Comparison of ENCODE assay signal across 10 cellular contexts in genomic region chr1:54464031-54464476, GRCh38. TPM values are rescaled to one million over a fixed set of nuclear protein-coding genes. Genes with fewer than 3 reads are reported as not detected.
DNase-seq lines count a peak whose midpoint lies in the region; TF ChIP-seq lines count a peak whose summit lies in the region.
"Had no signal": no experiment of that assay in that cellular context is flagged by ENCODE, and none has a peak within 500 bp of the region (broad histone marks: within the 10 kb centered on the region; RNA-seq: fewer than 3 reads in every experiment).

No MANE protein-coding gene starts in this region.

- peak overlapping the region; percentile 85 for H3K27ac Mint-ChIP-seq in activated T-helper 1 cell treated with anti-CD3 and anti-CD28 coated beads, Interleukin-12 subunit alpha, Interleukin-12 subunit beta, Interleukin-2, Interleukin-4 antibody, amounts not matched to agents 30 ng/mL and 10 ng/mL and 1 ng/mL, durations not matched to agents 14 hours and 24 hours and 36 hours

- H3K9me3 ChIP-seq in BLaER1 treated with 17β-estradiol and CSF1 and Interleukin-3, amounts not matched to agents 10 nM and 100 nM (replicated peaks in 1 of 11), result peaks cover 0 to 12% (median 7%) of the 10 kb centered on the region in 11 experiments; a peak in 11 of 22 replicates

- no peak overlapping the region for H4K8ac ChIP-seq in mesendoderm (ENCODE audit: low read depth, low read length)

- no CpG with 5 or more reads among the region's 7 CpGs for WGBS in mesendoderm (ENCODE audit: extremely low coverage, insufficient coverage, low lambda C conversion rate)

- H3K9me3 Mint-ChIP-seq in activated T-helper 1 cell treated with anti-CD3 and anti-CD28 coated beads, Interleukin-12 subunit alpha, Interleukin-12 subunit beta, Interleukin-2, Interleukin-4 antibody, amounts not matched to agents 30 ng/mL and 10 ng/mL and 1 ng/mL, durations not matched to agents 14 hours and 24 hours and 36 hours, result no peaks in the 10 kb centered on the region

- peak overlapping the region in 2 of 10 experiments; percentile 6 to 36; a peak in 2 of 20 replicates for H3K4me3 ChIP-seq in BLaER1 treated with 17β-estradiol and CSF1 and Interleukin-3, amounts not matched to agents 10 nM and 100 nM
- no peak overlapping the region for H3K4me3 ChIP-seq in mesendoderm (ENCODE audit: low read length)

- H4K20me1 ChIP-seq in BLaER1 treated with 17β-estradiol and CSF1 and Interleukin-3, amounts not matched to agents 10 nM and 100 nM, result no peaks in the 10 kb centered on the region

- H4K5ac ChIP-seq in mesendoderm (ENCODE audit: low read length), result no peak overlapping the region

- H3K18ac ChIP-seq in mesendoderm (ENCODE audit: low read length), result peak overlapping the region; percentile 75

- H3K4ac ChIP-seq in mesendoderm (ENCODE audit: low read depth, low read length), result peak overlapping the region; percentile 95

- H3K27me3 Mint-ChIP-seq in activated T-helper 1 cell treated with anti-CD3 and anti-CD28 coated beads, Interleukin-12 subunit alpha, Interleukin-12 subunit beta, Interleukin-2, Interleukin-4 antibody, amounts not matched to agents 30 ng/mL and 10 ng/mL and 1 ng/mL, durations not matched to agents 14 hours and 24 hours and 36 hours (ENCODE audit: insufficient read depth), result no peaks in the 10 kb centered on the region

- no peak overlapping the region for H2BK15ac ChIP-seq in mesendoderm (replicated peaks; ENCODE audit: low read depth)

- H3K4me1 ChIP-seq in BLaER1 treated with 17β-estradiol and CSF1 and Interleukin-3, amounts not matched to agents 10 nM and 100 nM, result peaks cover 66 to 76% (median 68%) of the 10 kb centered on the region in 10 experiments
- peaks cover 30% of the 10 kb centered on the region for H3K4me1 ChIP-seq in mesendoderm (ENCODE audit: control insufficient read depth, low read depth, low read length)

- no peaks in the 10 kb centered on the region for H3K79me2 ChIP-seq in mesendoderm (ENCODE audit: control insufficient read depth, insufficient read depth, low read length)

- H3K56ac ChIP-seq in mesendoderm (ENCODE audit: low read length), result peak overlapping the region; percentile 57

- intact Hi-C loops in activated T-helper 1 cell treated with anti-CD3 and anti-CD28 coated beads, Interleukin-12 subunit alpha, Interleukin-12 subunit beta, Interleukin-2, Interleukin-4 antibody, amounts not matched to agents 30 ng/mL and 10 ng/mL and 1 ng/mL, durations not matched to agents 14 hours and 24 hours and 36 hours (cut with micrococcal nuclease), result loop anchor here (1.0 to 2.0 kb wide), 2 partner anchors 24 to 55 kb away; no protein-coding TSS in a partner anchor

- H3K27ac ChIP-seq in BLaER1 treated with 17β-estradiol and CSF1 and Interleukin-3, amounts not matched to agents 10 nM and 100 nM, result peak overlapping the region; percentile 54 to 90 (median 73); a peak in 21 of 22 replicates
- H3K27ac ChIP-seq in mesendoderm (ENCODE audit: low read depth, low read length), result no peak overlapping the region
- no peak overlapping the region for H3K27ac ChIP-seq in substantia nigra (ENCODE audit: low read depth, low read length, poor library complexity, severe bottlenecking)
- H3K27ac ChIP-seq: C4-2B had no signal

- no peaks in the 10 kb centered on the region for H3K79me1 ChIP-seq in mesendoderm (ENCODE audit: low read length)

- H3K36me3 ChIP-seq in BLaER1 treated with 17β-estradiol and CSF1 and Interleukin-3, amounts not matched to agents 10 nM and 100 nM, result no peaks in the 10 kb centered on the region
- H3K36me3 ChIP-seq in mesendoderm (ENCODE audit: control insufficient read depth, insufficient read depth, low read length), result no peaks in the 10 kb centered on the region

- peak overlapping the region; percentile 81 to 95 (median 89) for H3K4me2 ChIP-seq in BLaER1 treated with 17β-estradiol and CSF1 and Interleukin-3, amounts not matched to agents 10 nM and 100 nM
- H3K4me2 ChIP-seq in mesendoderm (ENCODE audit: low read length), result no peak overlapping the region

- H3K27me3 ChIP-seq in BLaER1 treated with 17β-estradiol and CSF1 and Interleukin-3, amounts not matched to agents 10 nM and 100 nM, result no peaks in the 10 kb centered on the region
- no peaks in the 10 kb centered on the region for H3K27me3 ChIP-seq in mesendoderm (ENCODE audit: insufficient read depth, low read length, poor library complexity)

- peaks cover 2% of the 10 kb centered on the region for H3K36me3 Mint-ChIP-seq in activated T-helper 1 cell treated with anti-CD3 and anti-CD28 coated beads, Interleukin-12 subunit alpha, Interleukin-12 subunit beta, Interleukin-2, Interleukin-4 antibody, amounts not matched to agents 30 ng/mL and 10 ng/mL and 1 ng/mL, durations not matched to agents 14 hours and 24 hours and 36 hours (ENCODE audit: low read depth)

- TF ChIP-seq CTCF in GM20000 (IDR thresholded peaks at IDR 0.05; ENCODE audit: extremely low read depth, missing control alignments), result no peak

- peak overlapping the region; percentile 21 for H2BK120ac ChIP-seq in mesendoderm (ENCODE audit: low read depth, low read length)

- H3K4me3 Mint-ChIP-seq in activated T-helper 1 cell treated with anti-CD3 and anti-CD28 coated beads, Interleukin-12 subunit alpha, Interleukin-12 subunit beta, Interleukin-2, Interleukin-4 antibody, amounts not matched to agents 30 ng/mL and 10 ng/mL and 1 ng/mL, durations not matched to agents 14 hours and 24 hours and 36 hours, result peak overlapping the region; percentile 33

- H2BK5ac ChIP-seq in mesendoderm (ENCODE audit: low read length), result peak overlapping the region; percentile 38

- H3K4me1 Mint-ChIP-seq in activated T-helper 1 cell treated with anti-CD3 and anti-CD28 coated beads, Interleukin-12 subunit alpha, Interleukin-12 subunit beta, Interleukin-2, Interleukin-4 antibody, amounts not matched to agents 30 ng/mL and 10 ng/mL and 1 ng/mL, durations not matched to agents 14 hours and 24 hours and 36 hours (ENCODE audit: low read depth), result peaks cover 40% of the 10 kb centered on the region

- no peak overlapping the region for H3K23ac ChIP-seq in mesendoderm (ENCODE audit: low read length)

- peak overlapping the region in 7 of 11 experiments; percentile 12 to 73 (median 64); a peak in 12 of 22 replicates for H3K9ac ChIP-seq in BLaER1 treated with 17β-estradiol and CSF1 and Interleukin-3, amounts not matched to agents 10 nM and 100 nM
- peak overlapping the region; percentile 13 for H3K9ac ChIP-seq in mesendoderm (ENCODE audit: low read length)

- peak overlapping the region; percentile 3 for H2AK5ac ChIP-seq in mesendoderm (ENCODE audit: low read length)

- DNase-seq in GM20000 (ENCODE audit: low spot score), result peak; percentile 25
- no peak for DNase-seq in activated T-helper 1 cell treated with anti-CD3 and anti-CD28 coated beads, Interleukin-12 subunit alpha, Interleukin-12 subunit beta, Interleukin-2, Interleukin-4 antibody, amounts not matched to agents 30 ng/mL and 10 ng/mL and 1 ng/mL, durations not matched to agents 14 hours and 24 hours and 36 hours (ENCODE audit: low spot score)
- no peak for DNase-seq in mesendoderm
- no peak for DNase-seq in NCI-H446 (lab: John Stamatoyannopoulos, UW)
- DNase-seq in substantia nigra (lab: John Stamatoyannopoulos, UW), result no peak
- DNase-seq in stimulated activated naive CD4-positive, alpha-beta T cell treated with Interleukin-2 at 50 U/mL for 16 hours (lab: John Stamatoyannopoulos, UW), result no peak
- DNase-seq in NCI-H524 treated with DMSO at 0.1 percent for 48 hours (lab: John Stamatoyannopoulos, UW), result no peak
- DNase-seq: T-helper 9 cell had no signal

RNA-seq across cellular contexts. Expression of gene SSBP3, which starts 57.9 kb away (rescaled TPM):
- total RNA-seq in activated T-helper 1 cell treated with anti-CD3 and anti-CD28 coated beads, Interleukin-12 subunit alpha, Interleukin-12 subunit beta, Interleukin-2, Interleukin-4 antibody, amounts not matched to agents 30 ng/mL and 10 ng/mL and 1 ng/mL, durations not matched to agents 14 hours and 24 hours and 36 hours, result 98.0 and 110 TPM in 2 replicates
- 143 TPM for polyA plus RNA-seq in mesendoderm (2013, experiment 1 of 2)
- 152 TPM for polyA plus RNA-seq in mesendoderm (2013, experiment 2 of 2)

Comparison
In these comparisons a context has a peak if more than half of its experiments do, and no peak if none do; other contexts are left out.
1. H3K27ac ChIP-seq: peak in BLaER1 treated with 17β-estradiol and CSF1 and Interleukin-3, amounts not matched to agents 10 nM and 100 nM (11 of 11); none in mesendoderm (single experiment) and substantia nigra (single experiment).